6 cellular contexts compared by ENCODE assay signal in the genomic region with DNA sequence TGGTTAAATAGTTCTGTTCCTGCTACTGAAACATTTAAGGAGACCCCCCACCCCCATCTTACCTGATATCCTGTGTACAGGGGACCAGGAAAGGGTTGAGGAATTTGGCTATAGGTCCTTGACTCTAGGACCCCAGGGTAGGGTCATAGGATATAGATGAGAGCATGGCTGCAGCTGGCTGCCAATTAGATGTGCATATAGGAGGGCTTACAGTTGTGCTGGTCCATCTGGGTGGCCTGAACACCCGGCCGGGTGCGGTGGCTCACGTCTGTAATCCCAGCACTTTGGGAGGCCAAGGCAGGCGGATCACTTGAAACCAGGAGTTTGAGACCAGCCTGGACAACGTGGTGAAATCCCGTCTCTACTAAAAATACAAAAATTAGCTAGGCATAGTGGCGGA. TPM values are rescaled to one million over a fixed set of nuclear protein-coding genes. Genes with fewer than 3 reads are reported as not detected.
DNase-seq lines count a peak whose midpoint lies in the region; ATAC-seq and TF ChIP-seq lines count a peak whose summit lies in the region.
"Not testable (repeated sequence)": the region's sequence is repeated elsewhere in the genome, so short reads cannot be mapped to it uniquely, and the experiment has no call there.

No MANE protein-coding gene starts in this region.

- DNase-seq in CD8-positive, alpha-beta T cell; RWPE1 (ENCODE audit: low spot score); activated naive CD8-positive, alpha-beta T cell treated with anti-CD3 and anti-CD28 coated beads, Interleukin-2, amount 10 ng/mL, durations not matched to agents 7 days and 5 days; naive thymus-derived CD8-positive, alpha-beta T cell: not testable (repeated sequence)

- H3K27ac ChIP-seq in BLaER1 treated with 17β-estradiol and CSF1 and Interleukin-3, amounts not matched to agents 10 nM and 100 nM: peak overlapping the region in 7 of 11 experiments; percentile 22 to 81 (median 78); a peak in 9 of 22 replicates
- H3K27ac ChIP-seq in CD8-positive, alpha-beta T cell (ENCODE audit: low read depth, low read length): not testable (repeated sequence)
- peak overlapping the region; percentile 97 for H3K27ac ChIP-seq in RWPE1

- peaks cover 51 to 62% (median 55%) of the 10 kb centered on the region in 10 experiments for H3K4me1 ChIP-seq in BLaER1 treated with 17β-estradiol and CSF1 and Interleukin-3, amounts not matched to agents 10 nM and 100 nM
- H3K4me1 ChIP-seq in CD8-positive, alpha-beta T cell (ENCODE audit: insufficient read depth, low read length): peaks cover 47% of the 10 kb centered on the region

- H3K4me1 Mint-ChIP-seq in CD8-positive, alpha-beta T cell (ENCODE audit: low read depth): peaks cover 65% of the 10 kb centered on the region
- H3K4me1 Mint-ChIP-seq in activated T-helper 17 cell treated with anti-CD3 and anti-CD28 coated beads, Interleukin-2, amount 50 U/mL, for 72 hours: peaks cover 32% of the 10 kb centered on the region
- peaks cover 48% of the 10 kb centered on the region for H3K4me1 Mint-ChIP-seq in activated naive CD8-positive, alpha-beta T cell treated with anti-CD3 and anti-CD28 coated beads, Interleukin-2, amount 10 ng/mL, durations not matched to agents 7 days and 5 days
- peaks cover 47 to 89% (median 78%) of the 10 kb centered on the region in 4 donors for H3K4me1 Mint-ChIP-seq in naive thymus-derived CD8-positive, alpha-beta T cell

- not testable (repeated sequence) for H3K9me3 ChIP-seq in BLaER1 treated with 17β-estradiol and CSF1 and Interleukin-3, amounts not matched to agents 10 nM and 100 nM (replicated peaks in 1 of 11); CD8-positive, alpha-beta T cell (ENCODE audit: low read length)

- peaks cover 16 to 83% (median 39%) of the 10 kb centered on the region in 11 experiments; a peak in 21 of 22 replicates for H4K20me1 ChIP-seq in BLaER1 treated with 17β-estradiol and CSF1 and Interleukin-3, amounts not matched to agents 10 nM and 100 nM

- intact Hi-C loops in CD8-positive, alpha-beta T cell (cut with DNase I, micrococcal nuclease): loop anchor here (5.0 to 10.0 kb wide), 5 partner anchors 379 to 1806 kb away; partner anchors contain the start of genes FKBP1A (in 1 of the 2), NOP56 (in 1 of the 2), RAD21L1 (in 1 of the 2) and SOX12 (in 1 of the 2)

- peak overlapping the region; percentile 22 for H3K4me3 Mint-ChIP-seq in CD8-positive, alpha-beta T cell
- H3K4me3 Mint-ChIP-seq in activated T-helper 17 cell treated with anti-CD3 and anti-CD28 coated beads, Interleukin-2, amount 50 U/mL, for 72 hours; activated naive CD8-positive, alpha-beta T cell treated with anti-CD3 and anti-CD28 coated beads, Interleukin-2, amount 10 ng/mL, durations not matched to agents 7 days and 5 days: not testable (repeated sequence)
- H3K4me3 Mint-ChIP-seq in naive thymus-derived CD8-positive, alpha-beta T cell: peak overlapping the region in 5 of 10 donors; percentile 12 to 93 (median 14)

- CTCF ChIA-PET in CD8-positive, alpha-beta T cell (lab: Charles Lee): interaction anchor here (0.7 to 2.7 kb wide), 3 partner anchors 8 to 107 kb away, joined by 3 to 25 read pairs (median 3); no protein-coding TSS in a partner anchor
- CTCF ChIA-PET in RWPE1 (lab: Yijun Ruan, JAX): not testable (repeated sequence)

- H3K4me2 ChIP-seq in BLaER1 treated with 17β-estradiol and CSF1 and Interleukin-3, amounts not matched to agents 10 nM and 100 nM: peak overlapping the region in 9 of 11 experiments; percentile 99 to 100 (median 100); a peak in 16 of 22 replicates

- H3K27me3 ChIP-seq in BLaER1 treated with 17β-estradiol and CSF1 and Interleukin-3, amounts not matched to agents 10 nM and 100 nM; CD8-positive, alpha-beta T cell (ENCODE audit: insufficient read depth, low read length): not testable (repeated sequence)

- peaks cover 0 to 24% (median 4%) of the 10 kb centered on the region in 11 experiments; a peak in 8 of 22 replicates for H3K36me3 ChIP-seq in BLaER1 treated with 17β-estradiol and CSF1 and Interleukin-3, amounts not matched to agents 10 nM and 100 nM
- not testable (repeated sequence) for H3K36me3 ChIP-seq in CD8-positive, alpha-beta T cell (ENCODE audit: insufficient read depth, low read length)

- ATAC-seq in CD8-positive, alpha-beta T cell; activated T-helper 17 cell treated with anti-CD3 and anti-CD28 coated beads, Interleukin-2, amount 50 U/mL, for 72 hours (replicated peaks); activated naive CD8-positive, alpha-beta T cell treated with anti-CD3 and anti-CD28 coated beads, Interleukin-2, amount 10 ng/mL, durations not matched to agents 7 days and 5 days (ENCODE audit: low read depth); naive thymus-derived CD8-positive, alpha-beta T cell: not testable (repeated sequence)

- TF ChIP-seq CTCF in CD8-positive, alpha-beta T cell (IDR thresholded peaks at IDR 0.05); RWPE1 (conservative IDR thresholded peaks at IDR 0.05; ENCODE audit: low read depth): not testable (repeated sequence)

- H3K36me3 Mint-ChIP-seq in CD8-positive, alpha-beta T cell: peaks cover 11% of the 10 kb centered on the region
- peaks cover 10% of the 10 kb centered on the region for H3K36me3 Mint-ChIP-seq in activated T-helper 17 cell treated with anti-CD3 and anti-CD28 coated beads, Interleukin-2, amount 50 U/mL, for 72 hours (ENCODE audit: low read depth)
- peaks cover 38% of the 10 kb centered on the region for H3K36me3 Mint-ChIP-seq in activated naive CD8-positive, alpha-beta T cell treated with anti-CD3 and anti-CD28 coated beads, Interleukin-2, amount 10 ng/mL, durations not matched to agents 7 days and 5 days
- peaks cover 0 to 12% (median 7%) of the 10 kb centered on the region in 3 donors for H3K36me3 Mint-ChIP-seq in naive thymus-derived CD8-positive, alpha-beta T cell

- H3K27ac Mint-ChIP-seq in CD8-positive, alpha-beta T cell: peak overlapping the region; percentile 74
- peak overlapping the region; percentile 38 for H3K27ac Mint-ChIP-seq in activated T-helper 17 cell treated with anti-CD3 and anti-CD28 coated beads, Interleukin-2, amount 50 U/mL, for 72 hours
- peak overlapping the region; percentile 23 for H3K27ac Mint-ChIP-seq in activated naive CD8-positive, alpha-beta T cell treated with anti-CD3 and anti-CD28 coated beads, Interleukin-2, amount 10 ng/mL, durations not matched to agents 7 days and 5 days
- peak overlapping the region in 9 of 10 donors; percentile 14 to 99 (median 84) for H3K27ac Mint-ChIP-seq in naive thymus-derived CD8-positive, alpha-beta T cell

- not testable (repeated sequence) for H3K4me3 ChIP-seq in BLaER1 treated with 17β-estradiol and CSF1 and Interleukin-3, amounts not matched to agents 10 nM and 100 nM; CD8-positive, alpha-beta T cell (ENCODE audit: low read depth, low read length)

- not testable (repeated sequence) for H3K27me3 Mint-ChIP-seq in CD8-positive, alpha-beta T cell (ENCODE audit: low read depth); activated T-helper 17 cell treated with anti-CD3 and anti-CD28 coated beads, Interleukin-2, amount 50 U/mL, for 72 hours; activated naive CD8-positive, alpha-beta T cell treated with anti-CD3 and anti-CD28 coated beads, Interleukin-2, amount 10 ng/mL, durations not matched to agents 7 days and 5 days; naive thymus-derived CD8-positive, alpha-beta T cell

- POLR2A ChIA-PET in CD8-positive, alpha-beta T cell (lab: Charles Lee): interaction anchor here (4.3 kb wide), 1 partner anchor 15 kb away, joined by 34 read pairs; the partner anchor contains the start of gene FAM110A
- POLR2A ChIA-PET in RWPE1 (lab: Yijun Ruan, JAX; ENCODE audit: low non-redundant PET): not testable (repeated sequence)
- POLR2A ChIA-PET in activated naive CD8-positive, alpha-beta T cell treated with anti-CD3 and anti-CD28 coated beads, Interleukin-2, amount 10 ng/mL, durations not matched to agents 7 days and 5 days (lab: Charles Lee): interaction anchor here (1.2 to 7.8 kb wide), 2 partner anchors 9 to 16 kb away, joined by 4 to 98 read pairs; partner anchors contain the start of gene FAM110A
- POLR2A ChIA-PET in naive thymus-derived CD8-positive, alpha-beta T cell (lab: Charles Lee): interaction anchor here (0.8 kb wide), 1 partner anchor 9 kb away, joined by 5 read pairs; no protein-coding TSS in a partner anchor

- peak overlapping the region in 3 of 11 experiments; percentile 82 to 87 (median 83); a peak in 2 of 22 replicates for H3K9ac ChIP-seq in BLaER1 treated with 17β-estradiol and CSF1 and Interleukin-3, amounts not matched to agents 10 nM and 100 nM

- not testable (repeated sequence) for H3K9me3 Mint-ChIP-seq in CD8-positive, alpha-beta T cell; activated T-helper 17 cell treated with anti-CD3 and anti-CD28 coated beads, Interleukin-2, amount 50 U/mL, for 72 hours; activated naive CD8-positive, alpha-beta T cell treated with anti-CD3 and anti-CD28 coated beads, Interleukin-2, amount 10 ng/mL, durations not matched to agents 7 days and 5 days; naive thymus-derived CD8-positive, alpha-beta T cell

RNA-seq across cellular contexts. Expression of gene FAM110A, which starts 15.2 kb away (rescaled TPM):
- 1 to 10 TPM; 6.7 to 7.7 TPM for total RNA-seq in CD8-positive, alpha-beta T cell
- total RNA-seq in activated T-helper 17 cell treated with anti-CD3 and anti-CD28 coated beads, Interleukin-2, amount 50 U/mL, for 72 hours: 10 to 100 TPM; 17.4 to 20.8 TPM
- 10 to 100 TPM; 44.5 to 50.6 TPM for total RNA-seq in activated naive CD8-positive, alpha-beta T cell treated with anti-CD3 and anti-CD28 coated beads, Interleukin-2, amount 10 ng/mL, durations not matched to agents 7 days and 5 days
- total RNA-seq in naive thymus-derived CD8-positive, alpha-beta T cell: 10 to 100 TPM; 20.3 to 24.5 TPM
- 10 to 100 TPM in 1 of 3 donors, 1 to 10 TPM in 2; 4.5 to 21.4 (median 9.4) TPM for polyA plus RNA-seq in naive thymus-derived CD8-positive, alpha-beta T cell

Comparison
In these comparisons a context has a peak if more than half of its experiments do, and no peak if none do; other contexts are left out.
1. H3K27ac Mint-ChIP-seq: peak in every context shown above with its lines; median percentile 84 in naive thymus-derived CD8-positive, alpha-beta T cell; 74 in CD8-positive, alpha-beta T cell; 38 in activated T-helper 17 cell treated with anti-CD3 and anti-CD28 coated beads, Interleukin-2, amount 50 U/mL, for 72 hours; 23 in activated naive CD8-positive, alpha-beta T cell treated with anti-CD3 and anti-CD28 coated beads, Interleukin-2, amount 10 ng/mL, durations not matched to agents 7 days and 5 days.